ENCODE assay signal across 8 cellular contexts in the genomic region with DNA sequence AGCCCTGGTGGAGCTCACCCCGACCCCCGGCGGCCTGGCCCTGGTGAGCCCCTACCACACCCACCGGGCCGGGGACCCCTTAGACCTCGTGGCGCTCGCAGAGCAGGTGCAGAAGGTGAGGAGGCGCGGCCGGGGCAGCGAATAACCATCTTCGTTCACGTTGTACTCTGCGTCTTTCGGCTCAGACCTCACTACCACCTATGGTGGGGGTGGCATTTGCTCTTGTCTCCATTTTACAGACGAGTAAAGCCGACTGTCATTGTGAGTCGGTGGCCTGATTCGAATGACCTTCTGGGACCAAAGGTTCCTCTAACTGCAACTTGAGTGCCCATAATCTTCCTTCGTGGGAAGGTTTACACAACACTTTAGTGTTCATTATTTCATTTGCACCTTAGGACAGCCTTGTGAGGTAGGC. TPM values are rescaled to one million over a fixed set of nuclear protein-coding genes. Genes with fewer than 3 reads are reported as not detected.
DNase-seq lines count a peak whose midpoint lies in the region; ATAC-seq and TF ChIP-seq lines count a peak whose summit lies in the region.

No MANE protein-coding gene starts in this region.

- no peak overlapping the region for H3K4me3 Mint-ChIP-seq in chondrocyte (ENCODE audit: unreplicated experiment)

- H3K27me3 ChIP-seq in mononuclear cell (ENCODE audit: insufficient read depth, low read length), result no peaks in the 10 kb centered on the region

- peak overlapping the region; percentile 8 for H3K27ac Mint-ChIP-seq in chondrocyte (ENCODE audit: unreplicated experiment)

- H3K4me1 ChIP-seq in mononuclear cell (ENCODE audit: insufficient read depth, low read length), result peaks cover 48% of the 10 kb centered on the region

- peaks cover 30% of the 10 kb centered on the region for H3K4me1 Mint-ChIP-seq in chondrocyte (ENCODE audit: low read depth)

- intact Hi-C loops in sciatic nerve (cut with DNase I), result no loop called here

- H3K36me3 Mint-ChIP-seq in chondrocyte (ENCODE audit: low read depth), result peaks cover 3% of the 10 kb centered on the region

- H3K9me3 Mint-ChIP-seq in chondrocyte (ENCODE audit: low read depth), result no peaks in the 10 kb centered on the region

- H3K4me3 ChIP-seq in GM12865 (ENCODE audit: low read depth, low read length) (peak overlapping the region; percentile 99), mononuclear cell (ENCODE audit: low read length) (peak overlapping the region; percentile 91)

- H3K9me3 ChIP-seq in mononuclear cell (ENCODE audit: low read depth, low read length), result no peaks in the 10 kb centered on the region

- TF ChIP-seq CTCF in GM12865 (IDR thresholded peaks at IDR 0.05; ENCODE audit: insufficient read depth, low read depth, low read length, missing control alignments) (no peak), chondrocyte (IDR thresholded peaks at IDR 0.05) (no peak)

- H3K27me3 Mint-ChIP-seq in chondrocyte (ENCODE audit: low read depth), result no peaks in the 10 kb centered on the region

- DNase-seq in GM12865 (ENCODE audit: low read depth) (no peak), Kasumi-1 (lab: John Stamatoyannopoulos, UW) (peak; percentile 24 to 28), chondrocyte (ENCODE audit: low spot score) (no peak), activated gamma-delta T cell treated with Interleukin-2 at 50 U/mL for 16 hours (no peak), sciatic nerve (ENCODE audit: low spot score) (no peak)
- no peak for DNase-seq in activated CD8-positive, alpha-beta memory T cell treated with anti-CD3 and anti-CD28 coated beads, Interleukin-2, amount 50 U/mL, for 48 hours

- ATAC-seq in GM21619 (IDR thresholded peaks at IDR 0.05; ENCODE audit: unreplicated experiment) (peak; percentile 21), sciatic nerve (no peak)

RNA-seq across cellular contexts. Expression of a gene that starts 0.5 kb away (rescaled TPM):
- total RNA-seq in chondrocyte, result 6.7 to 6.9 TPM (median 6.7 TPM) in 3 replicates
- total RNA-seq in mononuclear cell, result 6.3 TPM
- 10.8 TPM for total RNA-seq in sciatic nerve

RNA-seq across cellular contexts. Expression of a gene that starts 0.7 kb away (rescaled TPM):
- total RNA-seq in chondrocyte (256 to 288 TPM (median 278 TPM) in 3 replicates), mononuclear cell (12.7 TPM), sciatic nerve (45.6 TPM)

RNA-seq across cellular contexts. Expression of a gene that starts 17.3 kb away (rescaled TPM):
- 0.20 to 0.70 TPM (median 0.23 TPM) in 3 replicates for total RNA-seq in chondrocyte
- total RNA-seq in mononuclear cell, result 1.0 TPM
- 0.31 TPM for total RNA-seq in sciatic nerve

RNA-seq across cellular contexts. Expression of a gene that starts 27.5 kb away (rescaled TPM):
- total RNA-seq in chondrocyte (not detected in 3 replicates), mononuclear cell (under 0.01 TPM), sciatic nerve (243 TPM)

RNA-seq across cellular contexts. Expression of a gene that starts 49.4 kb away (rescaled TPM):
- total RNA-seq in chondrocyte (13.1 to 15.7 TPM (median 13.7 TPM) in 3 replicates), mononuclear cell (6.4 TPM), sciatic nerve (11.2 TPM)

Comparison
In these comparisons a context has a peak if more than half of its experiments do, and no peak if none do; other contexts are left out.
1. DNase-seq: peak in Kasumi-1 (2 of 2); none in GM12865 (single experiment), chondrocyte (single experiment), activated CD8-positive, alpha-beta memory T cell treated with anti-CD3 and anti-CD28 coated beads, Interleukin-2, amount 50 U/mL, for 48 hours (single experiment), activated gamma-delta T cell treated with Interleukin-2 at 50 U/mL for 16 hours (single experiment) and sciatic nerve (single experiment).